9 cellular contexts compared by ENCODE assay signal in genomic region chr9:137745541-137745991, GRCh38.
DNase-seq lines count a peak whose midpoint lies in the region; ATAC-seq and TF ChIP-seq lines count a peak whose summit lies in the region.
"Had no signal": no experiment of that assay in that cellular context is flagged by ENCODE, and none has a peak within 500 bp of the region (broad histone marks: within the 10 kb centered on the region; RNA-seq: fewer than 3 reads in every experiment).

No MANE protein-coding gene starts in this region.

- H3K4me3 ChIP-seq in spleen = no peak overlapping the region

- no peaks in the 10 kb centered on the region for H3K9me3 ChIP-seq in spleen

- no peak for TF ChIP-seq POLR2A in spleen (IDR thresholded peaks at IDR 0.05)

- H3K36me3 Mint-ChIP-seq in activated T-cell treated with anti-CD3 and anti-CD28 coated beads, Interleukin-2, amount 50 U/mL, for 4 hours (ENCODE audit: insufficient read depth) = peaks cover 32% of the 10 kb centered on the region
- H3K36me3 Mint-ChIP-seq in dendritic cell treated with granulocyte-macrophage colony-stimulating factor and Interleukin-4, amounts not matched to agents 40 ng/mL and 50 ng/mL, for 4 days (ENCODE audit: low read depth) = peaks cover 93% of the 10 kb centered on the region
- H3K36me3 Mint-ChIP-seq in Calu3 (ENCODE audit: insufficient read depth, unreplicated experiment) = peaks cover 20% of the 10 kb centered on the region

- peak overlapping the region; percentile 57 for H3K27ac Mint-ChIP-seq in dendritic cell treated with granulocyte-macrophage colony-stimulating factor and Interleukin-4, amounts not matched to agents 40 ng/mL and 50 ng/mL, for 4 days
- no peak overlapping the region for H3K27ac Mint-ChIP-seq in Calu3 (ENCODE audit: unreplicated experiment)

- ATAC-seq in activated T-cell treated with anti-CD3 and anti-CD28 coated beads, Interleukin-2, amount 50 U/mL, for 4 hours = peak; percentile 37 to 50
- ATAC-seq in HG02642 (IDR thresholded peaks at IDR 0.05; ENCODE audit: poor library complexity, unreplicated experiment) = peak; percentile 73

- CTCF ChIA-PET in Calu3 (lab: Charles Lee) = no interaction called here

- H3K27me3 ChIP-seq in spleen (replicated peaks in 1 of 7) = no peaks in the 10 kb centered on the region

- no peak for DNase-seq in activated T-cell treated with anti-CD3 and anti-CD28 coated beads, Interleukin-2, amount 50 U/mL, for 4 hours
- DNase-seq in activated T-cell treated with anti-CD3 and anti-CD28 coated beads, Interleukin-2, amount 50 U/mL, for 48 hours = no peak
- peak; percentile 79 for DNase-seq in NCI-H2107 (lab: John Stamatoyannopoulos, UW)
- peak; percentile 93 for DNase-seq in spleen
- no peak for DNase-seq in Calu3
- no peak for DNase-seq in DMS114 treated with DMSO at 0.1 percent for 48 hours (lab: John Stamatoyannopoulos, UW; ENCODE audit: unreplicated experiment)
- DNase-seq: DND-41 had no signal

- intact Hi-C loops in dendritic cell treated with granulocyte-macrophage colony-stimulating factor and Interleukin-4, amounts not matched to agents 40 ng/mL and 50 ng/mL, for 4 days (cut with micrococcal nuclease) = no loop called here
- intact Hi-C loops in spleen (cut with DNase I; ENCODE audit: low total_unique reads) = no loop called here
- intact Hi-C loops in Calu3 (cut with micrococcal nuclease; ENCODE audit: unreplicated experiment) = no loop called here

- no peaks in the 10 kb centered on the region for H3K9me3 Mint-ChIP-seq in activated T-cell treated with anti-CD3 and anti-CD28 coated beads, Interleukin-2, amount 50 U/mL, for 4 hours
- no peaks in the 10 kb centered on the region for H3K9me3 Mint-ChIP-seq in dendritic cell treated with granulocyte-macrophage colony-stimulating factor and Interleukin-4, amounts not matched to agents 40 ng/mL and 50 ng/mL, for 4 days
- no peaks in the 10 kb centered on the region for H3K9me3 Mint-ChIP-seq in Calu3 (ENCODE audit: low read depth, unreplicated experiment)

- no peak for TF ChIP-seq CTCF in spleen (IDR thresholded peaks at IDR 0.05 in 8 of 11, conservative IDR thresholded peaks at IDR 0.05 in 3 of 11)
- no peak for TF ChIP-seq CTCF in Calu3 (IDR thresholded peaks at IDR 0.05; ENCODE audit: unreplicated experiment)

- peaks cover 16 to 56% (median 29%) of the 10 kb centered on the region in 6 donors for H3K4me1 ChIP-seq in spleen

- H3K27ac ChIP-seq in spleen = peak overlapping the region; percentile 22 to 80 (median 68)

- H3K27me3 Mint-ChIP-seq in activated T-cell treated with anti-CD3 and anti-CD28 coated beads, Interleukin-2, amount 50 U/mL, for 4 hours (ENCODE audit: low read depth) = no peaks in the 10 kb centered on the region
- no peaks in the 10 kb centered on the region for H3K27me3 Mint-ChIP-seq in dendritic cell treated with granulocyte-macrophage colony-stimulating factor and Interleukin-4, amounts not matched to agents 40 ng/mL and 50 ng/mL, for 4 days
- H3K27me3 Mint-ChIP-seq in Calu3 (ENCODE audit: unreplicated experiment) = no peaks in the 10 kb centered on the region

- H3K4me1 Mint-ChIP-seq in activated T-cell treated with anti-CD3 and anti-CD28 coated beads, Interleukin-2, amount 50 U/mL, for 4 hours (ENCODE audit: low read depth) = peaks cover 18% of the 10 kb centered on the region
- H3K4me1 Mint-ChIP-seq in dendritic cell treated with granulocyte-macrophage colony-stimulating factor and Interleukin-4, amounts not matched to agents 40 ng/mL and 50 ng/mL, for 4 days (ENCODE audit: low read depth) = peaks cover 8% of the 10 kb centered on the region
- no peaks in the 10 kb centered on the region for H3K4me1 Mint-ChIP-seq in Calu3 (ENCODE audit: low read depth, unreplicated experiment)

- WGBS in spleen, 5 donors = 22 to 38% (median 25%) methylated on average over 8 to 10 of the region's 10 CpGs

- peaks cover 0 to 98% (median 26%) of the 10 kb centered on the region in 6 donors for H3K36me3 ChIP-seq in spleen

- no TSS peak for BruUV-seq in Calu3 (replicated peaks; lab: Mats Ljungman, UMichigan)

- no peak overlapping the region for H3K4me3 Mint-ChIP-seq in activated T-cell treated with anti-CD3 and anti-CD28 coated beads, Interleukin-2, amount 50 U/mL, for 4 hours
- H3K4me3 Mint-ChIP-seq in dendritic cell treated with granulocyte-macrophage colony-stimulating factor and Interleukin-4, amounts not matched to agents 40 ng/mL and 50 ng/mL, for 4 days = no peak overlapping the region
- H3K4me3 Mint-ChIP-seq in Calu3 (ENCODE audit: low read depth, unreplicated experiment) = no peak overlapping the region

Comparison
In these comparisons a context has a peak if more than half of its experiments do, and no peak if none do; other contexts are left out.
1. DNase-seq: peak in NCI-H2107 (single experiment) and spleen (single experiment); none in activated T-cell treated with anti-CD3 and anti-CD28 coated beads, Interleukin-2, amount 50 U/mL, for 4 hours (single experiment), activated T-cell treated with anti-CD3 and anti-CD28 coated beads, Interleukin-2, amount 50 U/mL, for 48 hours (0 of 2), Calu3 (single experiment) and DMS114 treated with DMSO at 0.1 percent for 48 hours (single experiment).